ENCODE assay signal across 8 cellular contexts in the genomic region with DNA sequence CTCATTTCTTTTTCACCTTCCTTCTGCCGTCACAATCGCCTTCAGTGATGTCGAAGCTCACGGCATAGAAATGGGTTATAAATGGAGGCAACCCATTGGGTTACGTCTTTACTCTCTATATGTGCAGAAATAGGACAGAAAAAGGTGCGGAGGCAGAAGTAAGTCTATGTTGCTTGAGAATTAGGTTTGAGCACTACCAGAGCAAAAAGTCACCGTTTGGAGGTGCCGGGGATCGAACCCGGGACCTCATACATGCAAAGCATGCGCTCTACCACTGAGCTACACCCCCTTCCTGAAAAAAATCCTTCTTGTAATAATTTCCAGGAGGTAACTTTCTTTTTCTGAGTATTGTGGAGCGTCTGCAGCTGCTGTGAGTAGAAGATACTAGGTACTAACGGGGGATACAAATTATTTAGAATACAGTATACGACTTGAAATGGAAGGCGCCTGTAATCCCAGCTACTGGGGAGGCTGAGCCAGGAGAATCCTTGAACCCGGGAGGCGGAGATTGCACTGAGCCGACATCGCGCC.
A peak's percentile ranks its signal among the peaks of the same experiment; 100 is the strongest.
DNase-seq lines count a peak whose midpoint lies in the region; ATAC-seq and TF ChIP-seq lines count a peak whose summit lies in the region.

No MANE protein-coding gene starts in this region.

- intact Hi-C loops in thyroid gland (cut with DNase I): no loop called here

- peaks cover 13% of the 10 kb centered on the region for H3K36me3 Mint-ChIP-seq in activated naive CD8-positive, alpha-beta T cell treated with anti-CD3 and anti-CD28 coated beads for 36 hours

- no peak for TF ChIP-seq CTCF in thyroid gland (IDR thresholded peaks at IDR 0.05)

- peaks cover 19% of the 10 kb centered on the region for H3K4me1 Mint-ChIP-seq in activated naive CD8-positive, alpha-beta T cell treated with anti-CD3 and anti-CD28 coated beads for 36 hours

- ATAC-seq in GM21723 (IDR thresholded peaks at IDR 0.05; ENCODE audit: unreplicated experiment): no peak

- H3K36me3 ChIP-seq in thyroid gland: no peaks in the 10 kb centered on the region

- H3K27ac Mint-ChIP-seq in activated naive CD8-positive, alpha-beta T cell treated with anti-CD3 and anti-CD28 coated beads for 36 hours: peak overlapping the region; percentile 78

- WGBS in thyroid gland, 2 donors: 8 to 9% methylated on average over 20 of the region's 20 CpGs

- H3K27ac ChIP-seq in thyroid gland: no peak overlapping the region

- H3K4me3 ChIP-seq in thyroid gland (replicated peaks in 1 of 3): no peak overlapping the region

- no peak for TF ChIP-seq POLR2A in thyroid gland (IDR thresholded peaks at IDR 0.05)

- no peaks in the 10 kb centered on the region for H3K9me3 ChIP-seq in thyroid gland

- H3K27me3 ChIP-seq in thyroid gland: peaks cover 29% of the 10 kb centered on the region

- H3K4me1 ChIP-seq in thyroid gland: peaks cover 0 to 4% of the 10 kb centered on the region in 2 donors

- peak; percentile 24 for DNase-seq in activated effector memory CD4-positive, alpha-beta T cell treated with anti-CD3 and anti-CD28 coated beads, Interleukin-2, amount 50 U/mL, for 16 hours
- no peak for DNase-seq in activated effector memory CD4-positive, alpha-beta T cell treated with Interleukin-2 at 50 U/mL for 16 hours
- peak; percentile 11 for DNase-seq in NCI-H526 treated with DMSO at 0.1 percent for 48 hours (lab: John Stamatoyannopoulos, UW)
- DNase-seq in activated naive CD8-positive, alpha-beta T cell treated with anti-CD3 and anti-CD28 coated beads for 36 hours: peak; percentile 41
- DNase-seq in lung microvascular endothelial cell (ENCODE audit: low read depth in 2 of 2): peak; percentile 39 to 60
- DNase-seq in NCI-H2029 treated with DMSO at 0.1 percent for 48 hours (lab: John Stamatoyannopoulos, UW): no peak
- DNase-seq in thyroid gland: no peak

- peaks cover 99% of the 10 kb centered on the region for H3K27me3 Mint-ChIP-seq in activated naive CD8-positive, alpha-beta T cell treated with anti-CD3 and anti-CD28 coated beads for 36 hours

- H3K9me3 Mint-ChIP-seq in activated naive CD8-positive, alpha-beta T cell treated with anti-CD3 and anti-CD28 coated beads for 36 hours: peaks cover 33% of the 10 kb centered on the region

- H3K4me3 Mint-ChIP-seq in activated naive CD8-positive, alpha-beta T cell treated with anti-CD3 and anti-CD28 coated beads for 36 hours: peak overlapping the region; percentile 71

Comparison
In these comparisons a context has a peak if more than half of its experiments do, and no peak if none do; other contexts are left out.
1. DNase-seq: peak in activated effector memory CD4-positive, alpha-beta T cell treated with anti-CD3 and anti-CD28 coated beads, Interleukin-2, amount 50 U/mL, for 16 hours (single experiment), NCI-H526 treated with DMSO at 0.1 percent for 48 hours (single experiment), activated naive CD8-positive, alpha-beta T cell treated with anti-CD3 and anti-CD28 coated beads for 36 hours (single experiment) and lung microvascular endothelial cell (2 of 2); none in activated effector memory CD4-positive, alpha-beta T cell treated with Interleukin-2 at 50 U/mL for 16 hours (single experiment), NCI-H2029 treated with DMSO at 0.1 percent for 48 hours (single experiment) and thyroid gland (0 of 2).